ENCODE assay signal across 9 cellular contexts in the genomic region with DNA sequence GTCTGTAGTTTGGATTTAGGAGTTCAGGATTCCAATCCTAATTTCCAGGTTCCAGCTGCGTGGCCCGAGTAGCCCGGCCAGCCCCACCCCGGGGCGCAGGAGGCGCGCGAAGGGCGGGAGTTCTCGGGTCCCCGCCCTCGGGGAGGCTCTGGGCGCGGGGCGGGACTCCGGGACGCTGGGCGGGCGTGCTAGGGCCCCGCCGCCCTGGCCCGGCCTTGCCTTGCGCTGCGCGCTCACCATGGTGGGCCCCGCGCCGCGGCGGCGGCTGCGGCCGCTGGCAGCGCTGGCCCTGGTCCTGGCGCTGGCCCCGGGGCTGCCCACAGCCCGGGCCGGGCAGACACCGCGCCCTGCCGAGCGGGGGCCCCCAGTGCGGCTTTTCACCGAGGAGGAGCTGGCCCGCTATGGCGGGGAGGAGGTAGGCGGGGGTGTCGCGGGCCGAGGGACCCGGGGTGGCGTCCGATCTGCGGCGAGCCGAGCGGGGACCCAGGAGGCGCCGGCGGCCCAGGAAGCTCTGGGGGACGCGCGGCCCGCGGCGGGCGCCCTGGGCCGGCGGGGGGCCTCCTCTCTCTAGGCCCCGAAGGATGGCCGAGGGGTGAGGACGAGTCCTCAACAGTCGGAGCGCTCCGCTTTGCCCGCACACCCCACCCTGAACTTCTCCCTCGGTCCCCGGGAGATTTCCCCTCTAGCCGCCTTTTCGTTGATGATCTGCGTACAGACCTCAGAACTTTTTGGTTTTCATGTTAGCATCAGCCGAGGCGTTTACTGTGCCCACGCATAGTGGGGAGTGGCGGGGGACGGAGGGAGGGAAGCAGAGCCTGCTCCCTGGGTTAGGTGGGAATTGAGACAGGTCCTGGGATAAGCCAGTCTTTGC. TPM values are rescaled to one million over a fixed set of nuclear protein-coding genes. Genes with fewer than 3 reads are reported as not detected.
DNase-seq lines count a peak whose midpoint lies in the region; ATAC-seq, FAIRE-seq and TF ChIP-seq lines count a peak whose summit lies in the region.
"Had no signal": no experiment of that assay in that cellular context is flagged by ENCODE, and none has a peak within 500 bp of the region (broad histone marks: within the 10 kb centered on the region; RNA-seq: fewer than 3 reads in every experiment).

A gene (plus strand): TSS at position 215 of the 871 bp plus-strand sequence. CDS start 24 bp downstream, at position 239.

- FAIRE-seq in HepG2 (lab: Jason Lieb, UNC), result no peak
- FAIRE-seq: TTC549 had no signal

- no peaks in the 10 kb centered on the region for H4K20me1 ChIP-seq in HepG2 (ENCODE audit: insufficient read depth, low read length)

- intact Hi-C loops in dendritic cell treated with granulocyte-macrophage colony-stimulating factor and Interleukin-4, amounts not matched to agents 40 ng/mL and 50 ng/mL, for 4 days (cut with micrococcal nuclease), result loop anchor here (1.0 to 5.0 kb wide), 2 partner anchors 19 to 51 kb away; a partner anchor contains a TSS
- intact Hi-C loops in HepG2 (cut with micrococcal nuclease; ENCODE audit: unreplicated experiment), result loop anchor here (1.0 kb wide), 1 partner anchor 398 kb away; a partner anchor contains a TSS

- peak within 1 kb of the TSS; percentile 76 to 93 (median 86) for H3K4me3 ChIP-seq in HepG2 (replicated peaks in 1 of 3; ENCODE audit: insufficient read depth in 1 of 3, low read depth in 2 of 3, low read length in 3 of 3)

- 2% methylated on average over 10 of the region's 86 CpGs for WGBS in HepG2 (ENCODE audit: low lambda C conversion rate)

- H3K9ac ChIP-seq in HepG2 (ENCODE audit: insufficient read depth, low read depth, low read length), result peak within 1 kb of the TSS; percentile 71

- H3K27me3 Mint-ChIP-seq in dendritic cell treated with granulocyte-macrophage colony-stimulating factor and Interleukin-4, amounts not matched to agents 40 ng/mL and 50 ng/mL, for 4 days, result no peaks in the 10 kb centered on the region

- H3K27me3 ChIP-seq in HepG2 (ENCODE audit: control insufficient read depth in 1 of 2, insufficient read depth in 2 of 2, low read length in 2 of 2), result peaks cover 0 to 7% of the 10 kb centered on the region in 2 experiments; a peak in 1 of 5 replicates

- no TSS peak for BruUV-seq in HepG2 (replicated peaks; lab: Mats Ljungman, UMichigan)

- peak within 1 kb of the TSS; percentile 74 for H3K4me3 Mint-ChIP-seq in dendritic cell treated with granulocyte-macrophage colony-stimulating factor and Interleukin-4, amounts not matched to agents 40 ng/mL and 50 ng/mL, for 4 days

- H3K36me3 ChIP-seq in HepG2 (replicated peaks in 1 of 2; ENCODE audit: control insufficient read depth in 1 of 2, insufficient read depth in 2 of 2, low read length in 2 of 2), result no peaks in the 10 kb centered on the region

- peak within 1 kb of the TSS; percentile 75 for H2AFZ ChIP-seq in HepG2 (ENCODE audit: low read length)

- TF ChIP-seq RAD21 in HepG2 (CRISPR knock-in tag; IDR thresholded peaks at IDR 0.05), result peak; percentile 33

- CTCF ChIA-PET in HepG2 (lab: Yijun Ruan, JAX; ENCODE audit: low intra/inter-chr PET ratio, low total read pairs), result interaction anchor here (0.9 kb wide), 1 partner anchor 22 kb away, joined by 3 read pairs; no protein-coding TSS in a partner anchor

- H3K9me3 ChIP-seq in HepG2 (ENCODE audit: low read length), result no peaks in the 10 kb centered on the region

- no peaks in the 10 kb centered on the region for H3K9me3 Mint-ChIP-seq in dendritic cell treated with granulocyte-macrophage colony-stimulating factor and Interleukin-4, amounts not matched to agents 40 ng/mL and 50 ng/mL, for 4 days

- TF ChIP-seq CTCF in AG09319 (IDR thresholded peaks at IDR 0.05; ENCODE audit: low read depth, low read length), result no peak
- TF ChIP-seq CTCF in HepG2 (CRISPR knock-in tag; IDR thresholded peaks at IDR 0.05), result no peak

- in situ Hi-C loops in HepG2 (cut with HindIII; ENCODE audit: extremely low pct_ligation_motif_present, low pct_unique_long_range_greater_than_20kb), result no loop called here

- no peak within 1 kb of the TSS for H3K27ac ChIP-seq in HepG2 (ENCODE audit: extremely low read length, insufficient read depth, low read length)

- ATAC-seq in GM18873 (IDR thresholded peaks at IDR 0.05; ENCODE audit: low FRiP score, unreplicated experiment) (peak; percentile 82), HG03108 (IDR thresholded peaks at IDR 0.05; ENCODE audit: unreplicated experiment) (peak; percentile 99), HepG2 (peak; percentile 99)

- no peaks in the 10 kb centered on the region for H3K79me2 ChIP-seq in HepG2 (ENCODE audit: insufficient read depth, low read length)

- peak within 1 kb of the TSS; percentile 95 for H3K4me2 ChIP-seq in HepG2 (ENCODE audit: low read depth, low read length)

- peak within 1 kb of the TSS; percentile 68 for H3K27ac Mint-ChIP-seq in dendritic cell treated with granulocyte-macrophage colony-stimulating factor and Interleukin-4, amounts not matched to agents 40 ng/mL and 50 ng/mL, for 4 days

- DNase-seq in AG09319 (ENCODE audit: extremely low read depth, low read depth), result peak; percentile 42
- DNase-seq in NCI-H345 treated with DMSO at 0.1 percent for 48 hours (lab: John Stamatoyannopoulos, UW; ENCODE audit: unreplicated experiment), result peak; percentile 43
- peak; percentile 85 for DNase-seq in activated CD4-positive, alpha-beta T cell treated with anti-CD3 and anti-CD28 coated beads for 48 hours
- peak; percentile 58 for DNase-seq in HepG2 (ENCODE audit: low spot score)
- DNase-seq in stimulated activated CD4-positive, alpha-beta T cell treated with anti-CD3 and anti-CD28 coated beads, Interleukin-2, amount 100 ng/mL, for 48 hours, result peak; percentile 72 to 77

- H3K4me1 Mint-ChIP-seq in dendritic cell treated with granulocyte-macrophage colony-stimulating factor and Interleukin-4, amounts not matched to agents 40 ng/mL and 50 ng/mL, for 4 days (ENCODE audit: low read depth), result peaks cover 23% of the 10 kb centered on the region

- no peak for TF ChIP-seq EP300 in HepG2 (IDR thresholded peaks at IDR 0.05; ENCODE audit: low read depth in 2 of 2, low read length in 2 of 2)
- TF ChIP-seq EP300 in HepG2 (CRISPR knock-in tag; IDR thresholded peaks at IDR 0.05; ENCODE audit: borderline replicate concordance), result no peak

- TF ChIP-seq POLR2A in HepG2 (IDR thresholded peaks at IDR 0.05; ENCODE audit: insufficient read depth in 1 of 2, low read depth in 2 of 2, low read length in 2 of 2), result peak in 1 of 2 experiments; percentile 63; a peak in 3 of 4 replicates

- peaks cover 39% of the 10 kb centered on the region for H3K4me1 ChIP-seq in HepG2 (ENCODE audit: insufficient read depth, low read length)

- POLR2A ChIA-PET in HepG2 (lab: Yijun Ruan, JAX), result interaction anchor here (0.7 kb wide), 1 partner anchor 397 kb away, joined by 3 read pairs; a partner anchor contains a TSS

- peaks cover 6% of the 10 kb centered on the region for H3K36me3 Mint-ChIP-seq in dendritic cell treated with granulocyte-macrophage colony-stimulating factor and Interleukin-4, amounts not matched to agents 40 ng/mL and 50 ng/mL, for 4 days (ENCODE audit: low read depth)

TF ChIP-seq in HepG2, 621 proteins besides CTCF, POLR2A, EP300 and RAD21 (continues in another document):
- TF ChIP-seq THAP11 (CRISPR knock-in tag; IDR thresholded peaks at IDR 0.05) (0 out of 2 replicates have a peak, but pooled peaks have one; percentile 20), ZFX (CRISPR knock-in tag; IDR thresholded peaks at IDR 0.05; ENCODE audit: low read depth) (peak; percentile 27), POLR2AphosphoS5 (IDR thresholded peaks at IDR 0.05; ENCODE audit: low read depth, low read length) (peak; percentile 50), ATF7-NPFF (CRISPR knock-in tag; IDR thresholded peaks at IDR 0.05; ENCODE audit: low read depth) (0 out of 2 replicates have a peak, but pooled peaks have one; percentile 7), GATAD2A (CRISPR knock-in tag; IDR thresholded peaks at IDR 0.05) (no peak), ARNT2 (CRISPR knock-in tag; IDR thresholded peaks at IDR 0.05; ENCODE audit: low read depth) (peak; percentile 61; the same call in 1 of the 2 replicates)

RNA-seq across cellular contexts. Expression of the gene that starts here (rescaled TPM):
- 24.7 and 40.4 TPM in 2 replicates for total RNA-seq in HepG2 (2016; rRNA removed; fragmentation: Illumina TruSeq; extraction: Trizol)
- 135 and 145 TPM in 2 replicates for total RNA-seq in HepG2 (2016; cell fraction: cytosol; rRNA removed; fragmentation: Illumina TruSeq; extraction: Trizol; ENCODE audit: low read depth)
- 21.2 and 39.7 TPM in 2 replicates for total RNA-seq in HepG2 (2016; cell fraction: insoluble cytoplasmic fraction; rRNA removed; fragmentation: Illumina TruSeq; extraction: Trizol)
- 87.8 and 107 TPM in 2 replicates for total RNA-seq in HepG2 (2016; cell fraction: membrane; rRNA removed; fragmentation: Illumina TruSeq; extraction: Trizol)
- 20.0 and 22.0 TPM in 2 replicates for total RNA-seq in HepG2 (2016; cell fraction: nucleus; rRNA removed; fragmentation: Illumina TruSeq; extraction: Trizol)
- polyA plus RNA-seq in HepG2 (2011; rRNA removed), result 28.7 and 31.7 TPM in 2 replicates
- 20.5 and 29.5 TPM in 2 replicates for polyA plus RNA-seq in HepG2 (2011; cell fraction: cytosol; rRNA removed)
- 8.0 and 8.1 TPM in 2 replicates for polyA plus RNA-seq in HepG2 (2011; cell fraction: nucleus; rRNA removed)
- 19.9 and 23.4 TPM in 2 replicates for polyA plus RNA-seq in HepG2 (2012)
- 165 and 182 TPM in 2 replicates for polyA plus RNA-seq in HepG2 (2016; cell fraction: cytosol; fragmentation: Illumina TruSeq; extraction: Trizol; ENCODE audit: low read depth)
- 25.7 and 28.8 TPM in 2 replicates for polyA plus RNA-seq in HepG2 (2016; cell fraction: insoluble cytoplasmic fraction; fragmentation: Illumina TruSeq; extraction: Trizol; ENCODE audit: low read depth)
- polyA plus RNA-seq in HepG2 (2016; cell fraction: membrane; fragmentation: Illumina TruSeq; extraction: Trizol; ENCODE audit: low read depth), result 91.1 and 106 TPM in 2 replicates
- 29.8 and 38.4 TPM in 2 replicates for polyA plus RNA-seq in HepG2 (2016; cell fraction: nucleus; fragmentation: Illumina TruSeq; extraction: Trizol; ENCODE audit: insufficient read depth, low read depth)
- polyA minus RNA-seq in HepG2 (2011; rRNA and poly(A)+ RNA removed; ENCODE audit: low replicate concordance), result 8.3 and 24.3 TPM in 2 replicates
- 6.0 and 6.8 TPM in 2 replicates for polyA minus RNA-seq in HepG2 (2011; cell fraction: cytosol; rRNA and poly(A)+ RNA removed)
- polyA minus RNA-seq in HepG2 (2011; cell fraction: nucleus; rRNA and poly(A)+ RNA removed), result 2.5 and 3.5 TPM in 2 replicates
